1 cellular context compared by ENCODE assay signal in genomic region chr19:41919948-41920712, GRCh38.
TF ChIP-seq lines count a peak whose summit lies in the region.

No MANE protein-coding gene starts in this region.

TF ChIP-seq in IMR-90, 13 proteins besides CTCF, POLR2A, EP300 and RAD21:
- TF ChIP-seq FOS (IDR thresholded peaks at IDR 0.05; ENCODE audit: low read depth, low read length): 0 out of 2 replicates have a peak, but pooled peaks have one; percentile 17
- TF ChIP-seq RFX5 (IDR thresholded peaks at IDR 0.05; ENCODE audit: low read depth, low read length): no peak
- TF ChIP-seq NFE2L2 (IDR thresholded peaks at IDR 0.05; ENCODE audit: low read depth, low read length): no peak
